In the genomic region with DNA sequence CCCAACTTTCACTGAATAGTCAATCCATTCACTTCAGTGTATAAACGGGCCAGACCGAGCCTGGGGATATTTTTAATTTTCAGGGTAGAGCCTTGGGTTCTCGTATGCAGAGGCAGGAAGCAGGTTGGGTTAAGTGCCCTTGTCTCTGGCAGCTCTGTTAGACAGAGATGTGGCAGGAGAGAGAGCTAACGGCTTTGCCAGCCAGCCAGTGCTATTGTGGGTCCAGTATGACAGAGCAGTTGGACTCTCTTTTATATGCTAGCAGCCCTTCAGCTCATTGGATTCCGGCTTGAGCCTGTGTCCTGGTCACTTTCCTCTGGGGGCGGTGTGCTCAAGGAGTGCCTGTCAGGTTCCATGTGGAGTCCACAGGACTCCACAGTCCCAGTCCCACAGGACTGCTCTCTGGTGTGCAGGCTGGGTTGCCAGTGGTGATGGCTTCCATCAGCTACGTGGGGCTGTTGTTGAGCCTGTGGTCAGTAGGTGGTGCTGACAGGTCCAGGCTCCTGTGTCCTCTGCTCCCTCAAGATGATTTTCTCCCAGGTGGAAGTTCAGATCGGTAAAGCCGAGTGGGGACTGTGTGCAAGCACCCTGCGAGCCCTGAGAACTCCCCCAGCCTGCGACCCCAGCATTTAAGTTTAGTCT, we compare ENCODE assay signal across 13 cellular contexts. TPM values are rescaled to one million over a fixed set of nuclear protein-coding genes. Genes with fewer than 3 reads are reported as not detected.
DNase-seq lines count a peak whose midpoint lies in the region; ATAC-seq and TF ChIP-seq lines count a peak whose summit lies in the region.
"Had no signal": no experiment of that assay in that cellular context is flagged by ENCODE, and none has a peak within 500 bp of the region (broad histone marks: within the 10 kb centered on the region; RNA-seq: fewer than 3 reads in every experiment).

No MANE protein-coding gene starts in this region.

- no peak overlapping the region for H3K4me3 Mint-ChIP-seq in progenitor cell of endocrine pancreas (ENCODE audit: low read depth)
- H3K4me3 Mint-ChIP-seq in activated CD4-positive, alpha-beta T cell treated with anti-CD3 and anti-CD28 coated beads, Interleukin-2, amount 10 ng/mL, durations not matched to agents 7 days and 5 days: no peak overlapping the region
- H3K4me3 Mint-ChIP-seq: T-helper 2 cell treated with Interferon-gamma antibody and Interleukin-4, amounts not matched to agents 5 μg/mL and 100 μg/mL, for 36 hours had no signal

- no peaks in the 10 kb centered on the region for H3K27me3 Mint-ChIP-seq in progenitor cell of endocrine pancreas
- no peaks in the 10 kb centered on the region for H3K27me3 Mint-ChIP-seq in activated CD4-positive, alpha-beta T cell treated with anti-CD3 and anti-CD28 coated beads, Interleukin-2, amount 10 ng/mL, durations not matched to agents 7 days and 5 days

- peaks cover 30% of the 10 kb centered on the region for H3K36me3 Mint-ChIP-seq in progenitor cell of endocrine pancreas (ENCODE audit: insufficient read depth)
- peaks cover 71% of the 10 kb centered on the region for H3K36me3 Mint-ChIP-seq in activated CD4-positive, alpha-beta T cell treated with anti-CD3 and anti-CD28 coated beads, Interleukin-2, amount 10 ng/mL, durations not matched to agents 7 days and 5 days (ENCODE audit: low read depth)

- POLR2A ChIA-PET in activated CD4-positive, alpha-beta T cell treated with anti-CD3 and anti-CD28 coated beads, Interleukin-2, amount 10 ng/mL, durations not matched to agents 7 days and 5 days (lab: Charles Lee): no interaction called here

- CTCF ChIA-PET in activated CD4-positive, alpha-beta T cell treated with anti-CD3 and anti-CD28 coated beads, Interleukin-2, amount 10 ng/mL, durations not matched to agents 7 days and 5 days (lab: Charles Lee): no interaction called here

- TF ChIP-seq CTCF in progenitor cell of endocrine pancreas (IDR thresholded peaks at IDR 0.05; ENCODE audit: unreplicated experiment): peak; percentile 49

- peak; percentile 17 for DNase-seq in DMS53 (lab: John Stamatoyannopoulos, UW)
- DNase-seq in DMS53 treated with DMSO at 0.1 percent for 48 hours (lab: John Stamatoyannopoulos, UW; ENCODE audit: unreplicated experiment): no peak
- peak; percentile 25 for DNase-seq in SW480 (ENCODE audit: low spot score)
- peak; percentile 45 for DNase-seq in foreskin melanocyte
- DNase-seq in progenitor cell of endocrine pancreas (ENCODE audit: low spot score, unreplicated experiment): no peak
- no peak for DNase-seq in activated CD4-positive, alpha-beta T cell treated with anti-CD3 and anti-CD28 coated beads, Interleukin-2, amount 10 ng/mL, durations not matched to agents 7 days and 5 days
- DNase-seq in glomerular visceral epithelial cell (ENCODE audit: extremely low spot score): no peak
- DNase-seq: activated effector memory CD4-positive, alpha-beta T cell treated with anti-CD3 and anti-CD28 coated beads, Interleukin-2, amount 50 U/mL, for 16 hours; NCI-H2107; stimulated activated CD4-positive, alpha-beta T cell treated with anti-CD3 and anti-CD28 coated beads, Interleukin-4, amount 100 ng/mL, for 1 hour had no signal

- H3K9me3 Mint-ChIP-seq in progenitor cell of endocrine pancreas (ENCODE audit: low read depth): no peaks in the 10 kb centered on the region
- H3K9me3 Mint-ChIP-seq in activated CD4-positive, alpha-beta T cell treated with anti-CD3 and anti-CD28 coated beads, Interleukin-2, amount 10 ng/mL, durations not matched to agents 7 days and 5 days: no peaks in the 10 kb centered on the region
- H3K9me3 Mint-ChIP-seq: T-helper 2 cell treated with Interferon-gamma antibody and Interleukin-4, amounts not matched to agents 5 μg/mL and 100 μg/mL, for 36 hours had no signal

- H3K27ac Mint-ChIP-seq in progenitor cell of endocrine pancreas: peak overlapping the region; percentile 24
- H3K27ac Mint-ChIP-seq in activated CD4-positive, alpha-beta T cell treated with anti-CD3 and anti-CD28 coated beads, Interleukin-2, amount 10 ng/mL, durations not matched to agents 7 days and 5 days: no peak overlapping the region
- H3K27ac Mint-ChIP-seq: T-helper 2 cell treated with Interferon-gamma antibody and Interleukin-4, amounts not matched to agents 5 μg/mL and 100 μg/mL, for 36 hours had no signal

- ATAC-seq in GM19463 (IDR thresholded peaks at IDR 0.05; ENCODE audit: unreplicated experiment): no peak

- H3K4me1 Mint-ChIP-seq in progenitor cell of endocrine pancreas (ENCODE audit: low read depth): peaks cover 6% of the 10 kb centered on the region
- peaks cover 47% of the 10 kb centered on the region for H3K4me1 Mint-ChIP-seq in activated CD4-positive, alpha-beta T cell treated with anti-CD3 and anti-CD28 coated beads, Interleukin-2, amount 10 ng/mL, durations not matched to agents 7 days and 5 days

RNA-seq across cellular contexts. Expression of a gene that starts 14.3 kb away (rescaled TPM):
- total RNA-seq in progenitor cell of endocrine pancreas: 178 and 185 TPM in 2 replicates
- 100 to 1,000 TPM; 156 to 158 TPM for total RNA-seq in activated CD4-positive, alpha-beta T cell treated with anti-CD3 and anti-CD28 coated beads, Interleukin-2, amount 10 ng/mL, durations not matched to agents 7 days and 5 days

RNA-seq across cellular contexts. Expression of a gene that starts 35.8 kb away (rescaled TPM):
- not detected in 2 replicates for total RNA-seq in progenitor cell of endocrine pancreas
- total RNA-seq in activated CD4-positive, alpha-beta T cell treated with anti-CD3 and anti-CD28 coated beads, Interleukin-2, amount 10 ng/mL, durations not matched to agents 7 days and 5 days: under 1 TPM in 1 of 2 experiments, not detected in 1; 0.17 TPM
- total RNA-seq: ureter had no signal

RNA-seq across cellular contexts. Expression of a gene that starts 53.2 kb away (rescaled TPM):
- 9.9 and 12.3 TPM in 2 replicates for total RNA-seq in progenitor cell of endocrine pancreas
- 10 to 100 TPM; 14.8 to 15.8 TPM for total RNA-seq in activated CD4-positive, alpha-beta T cell treated with anti-CD3 and anti-CD28 coated beads, Interleukin-2, amount 10 ng/mL, durations not matched to agents 7 days and 5 days

Comparison
In these comparisons a context has a peak if more than half of its experiments do, and no peak if none do; other contexts are left out.
1. DNase-seq: peak in DMS53 (single experiment), SW480 (single experiment) and foreskin melanocyte (single experiment); none in DMS53 treated with DMSO at 0.1 percent for 48 hours (single experiment), progenitor cell of endocrine pancreas (single experiment), activated CD4-positive, alpha-beta T cell treated with anti-CD3 and anti-CD28 coated beads, Interleukin-2, amount 10 ng/mL, durations not matched to agents 7 days and 5 days (single experiment) and glomerular visceral epithelial cell (single experiment).